18 cellular contexts compared by ENCODE assay signal in the genomic region with DNA sequence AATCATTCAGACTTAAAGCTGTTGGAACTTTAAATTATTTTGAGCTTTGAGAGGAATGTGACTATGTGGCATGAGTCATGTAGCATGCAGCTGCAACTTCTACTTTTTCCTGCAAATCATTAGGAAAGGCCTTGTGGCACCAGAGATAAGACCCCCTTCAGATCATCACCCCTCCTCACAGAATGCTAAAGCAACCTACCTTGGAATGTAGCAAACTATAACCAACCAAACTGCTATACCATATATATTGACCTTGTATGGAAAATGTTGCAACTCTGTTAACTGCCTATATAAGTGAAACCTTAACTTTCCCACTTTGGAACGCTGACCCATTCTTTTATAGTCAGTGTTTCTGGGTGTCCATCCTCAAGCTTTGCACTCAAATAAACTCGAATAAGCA. TPM values are rescaled to one million over a fixed set of nuclear protein-coding genes. Genes with fewer than 3 reads are reported as not detected.
DNase-seq lines count a peak whose midpoint lies in the region; ATAC-seq and TF ChIP-seq lines count a peak whose summit lies in the region.
"Had no signal": no experiment of that assay in that cellular context is flagged by ENCODE, and none has a peak within 500 bp of the region (broad histone marks: within the 10 kb centered on the region; RNA-seq: fewer than 3 reads in every experiment).

No MANE protein-coding gene starts in this region.

- H3K36me3 ChIP-seq in SK-N-SH (replicated peaks in 1 of 2; ENCODE audit: control insufficient read depth in 1 of 2, insufficient read depth in 2 of 2, low read length in 1 of 2) (peaks cover 0 to 23% of the 10 kb centered on the region in 2 experiments), trophoblast cell (ENCODE audit: control insufficient read depth in 1 of 2, insufficient read depth in 2 of 2, low read length in 2 of 2) (no peaks in the 10 kb centered on the region)
- H3K36me3 ChIP-seq: adrenal gland had no signal

- no peaks in the 10 kb centered on the region for H3K27me3 Mint-ChIP-seq in activated CD4-positive, alpha-beta memory T cell treated with anti-CD3 and anti-CD28 coated beads for 36 hours
- H3K27me3 Mint-ChIP-seq in stimulated activated naive CD8-positive, alpha-beta T cell treated with anti-CD3 and anti-CD28 coated beads, Interleukin-15, amount 100 ng/mL, for 72 hours = no peaks in the 10 kb centered on the region
- H3K27me3 Mint-ChIP-seq: stimulated activated naive CD8-positive, alpha-beta T cell treated with anti-CD3 and anti-CD28 coated beads, Interleukin-15, Interleukin-2, amounts not matched to agents 100 ng/mL and 50 ng/mL, for 24 hours had no signal

- in situ Hi-C loops in G401 (cut with HindIII; ENCODE audit: low sequenced_read_pairs) = no loop called here

- peaks cover 39% of the 10 kb centered on the region for H3F3A ChIP-seq in SK-N-SH (replicated peaks; ENCODE audit: insufficient read depth)

- POLR2A ChIA-PET in SK-N-SH (lab: Yijun Ruan, JAX) = no interaction called here
- POLR2A ChIA-PET in activated CD4-positive, alpha-beta memory T cell treated with anti-CD3 and anti-CD28 coated beads for 36 hours (lab: Charles Lee) = no interaction called here

- no peak overlapping the region for H4K91ac ChIP-seq in trophoblast cell (ENCODE audit: low read depth, low read length)

- H3K4me3 ChIP-seq in SK-N-SH (ENCODE audit: low read depth in 2 of 2, low read length in 1 of 2) = no peak overlapping the region
- H3K4me3 ChIP-seq in trophoblast cell (ENCODE audit: low read depth, low read length) = no peak overlapping the region
- H3K4me3 ChIP-seq: adrenal gland had no signal

- ATAC-seq in GM21423 (IDR thresholded peaks at IDR 0.05; ENCODE audit: unreplicated experiment) (no peak), HG03135 (IDR thresholded peaks at IDR 0.05; ENCODE audit: unreplicated experiment) (no peak)
- ATAC-seq in stimulated activated naive CD8-positive, alpha-beta T cell treated with anti-CD3 and anti-CD28 coated beads, Interleukin-15, amount 100 ng/mL, for 72 hours = no peak

- no peak overlapping the region for H3K4ac ChIP-seq in trophoblast cell (ENCODE audit: low read depth, low read length)

- H3K27ac Mint-ChIP-seq in activated CD4-positive, alpha-beta memory T cell treated with anti-CD3 and anti-CD28 coated beads for 36 hours = no peak overlapping the region
- H3K27ac Mint-ChIP-seq in stimulated activated naive CD8-positive, alpha-beta T cell treated with anti-CD3 and anti-CD28 coated beads, Interleukin-15, amount 100 ng/mL, for 72 hours = no peak overlapping the region
- H3K27ac Mint-ChIP-seq: CD14-positive monocyte; stimulated activated naive CD8-positive, alpha-beta T cell treated with anti-CD3 and anti-CD28 coated beads, Interleukin-15, Interleukin-2, amounts not matched to agents 100 ng/mL and 50 ng/mL, for 24 hours had no signal

- no peak overlapping the region for H2BK5ac ChIP-seq in trophoblast cell (ENCODE audit: low read depth, low read length, poor library complexity)

- H3K79me1 ChIP-seq in trophoblast cell (ENCODE audit: low read length) = peaks cover 4% of the 10 kb centered on the region

- H3K14ac ChIP-seq in trophoblast cell (ENCODE audit: low read length) = no peak overlapping the region

- H3K27me3 ChIP-seq in SK-N-SH (ENCODE audit: insufficient read depth) (no peaks in the 10 kb centered on the region), trophoblast cell (ENCODE audit: insufficient read depth, low read length) (no peaks in the 10 kb centered on the region)
- H3K27me3 ChIP-seq: adrenal gland had no signal

- peaks cover 66% of the 10 kb centered on the region for H3K79me2 ChIP-seq in SK-N-SH (ENCODE audit: insufficient read depth)
- no peaks in the 10 kb centered on the region for H3K79me2 ChIP-seq in trophoblast cell (ENCODE audit: control insufficient read depth, insufficient read depth, low read length, poor library complexity)
- H3K79me2 ChIP-seq: parathyroid adenoma had no signal

- no peaks in the 10 kb centered on the region for H3K9me2 ChIP-seq in SK-N-SH

- no peaks in the 10 kb centered on the region for H3K36me3 Mint-ChIP-seq in activated CD4-positive, alpha-beta memory T cell treated with anti-CD3 and anti-CD28 coated beads for 36 hours
- H3K36me3 Mint-ChIP-seq: CD14-positive monocyte had no signal

- no peak for TF ChIP-seq RAD21 in SK-N-SH (IDR thresholded peaks at IDR 0.05; ENCODE audit: low read length)

- H4K12ac ChIP-seq in trophoblast cell (ENCODE audit: low read depth, low read length) = no peak overlapping the region

- H3K27ac ChIP-seq in SK-N-SH (ENCODE audit: low read depth in 2 of 2, low read length in 1 of 2) = peak overlapping the region; percentile 74 to 89
- peak overlapping the region; percentile 58 for H3K27ac ChIP-seq in trophoblast cell (ENCODE audit: low read depth, low read length)
- H3K27ac ChIP-seq: adrenal gland, parathyroid adenoma had no signal

- peaks cover 8% of the 10 kb centered on the region for H3K9me3 Mint-ChIP-seq in activated CD4-positive, alpha-beta memory T cell treated with anti-CD3 and anti-CD28 coated beads for 36 hours
- peaks cover 0 to 5% of the 10 kb centered on the region in 2 donors for H3K9me3 Mint-ChIP-seq in stimulated activated naive CD8-positive, alpha-beta T cell treated with anti-CD3 and anti-CD28 coated beads, Interleukin-15, amount 100 ng/mL, for 72 hours
- H3K9me3 Mint-ChIP-seq: stimulated activated naive CD8-positive, alpha-beta T cell treated with anti-CD3 and anti-CD28 coated beads, Interleukin-15, Interleukin-2, amounts not matched to agents 100 ng/mL and 50 ng/mL, for 24 hours had no signal

- CTCF ChIA-PET in SK-N-SH (lab: Yijun Ruan, JAX) = no interaction called here
- CTCF ChIA-PET in activated CD4-positive, alpha-beta memory T cell treated with anti-CD3 and anti-CD28 coated beads for 36 hours (lab: Charles Lee) = no interaction called here

- no peak overlapping the region for H4K8ac ChIP-seq in trophoblast cell (ENCODE audit: low read depth, low read length)

- no peak overlapping the region for H2BK12ac ChIP-seq in trophoblast cell (ENCODE audit: low read length)

- WGBS in SK-N-SH (ENCODE audit: low lambda C conversion rate) = 27% methylated on average over 2 of the region's 2 CpGs
- no CpG with 5 or more reads among the region's 2 CpGs for WGBS in trophoblast cell (ENCODE audit: extremely low coverage, insufficient coverage, insufficient read length)

- no peaks in the 10 kb centered on the region for H4K20me1 ChIP-seq in SK-N-SH (ENCODE audit: insufficient read depth)

- H2AFZ ChIP-seq in SK-N-SH (ENCODE audit: low read depth) (no peak overlapping the region), trophoblast cell (ENCODE audit: insufficient read depth, low read length, poor library complexity) (no peak overlapping the region)
- H2AFZ ChIP-seq: parathyroid adenoma had no signal

- H3K9ac ChIP-seq in SK-N-SH (peak overlapping the region; percentile 57; the same call in 1 of the 2 replicates), trophoblast cell (ENCODE audit: low read length) (no peak overlapping the region)
- H3K9ac ChIP-seq: parathyroid adenoma had no signal

- peak in 1 of 2 experiments; percentile 94; a peak in 2 of 4 replicates for TF ChIP-seq EP300 in SK-N-SH (IDR thresholded peaks at IDR 0.05; ENCODE audit: borderline replicate concordance in 1 of 2, low read depth in 1 of 2, low read length in 1 of 2)

- no peaks in the 10 kb centered on the region for H3K9me3 ChIP-seq in SK-N-SH
- peaks cover 3% of the 10 kb centered on the region for H3K9me3 ChIP-seq in trophoblast cell (ENCODE audit: insufficient read depth, low read depth, low read length)
- H3K9me3 ChIP-seq: adrenal gland had no signal

- TF ChIP-seq CTCF in SK-N-SH (IDR thresholded peaks at IDR 0.05) = no peak

- peaks cover 3% of the 10 kb centered on the region for H3K4me1 Mint-ChIP-seq in activated CD4-positive, alpha-beta memory T cell treated with anti-CD3 and anti-CD28 coated beads for 36 hours (ENCODE audit: low read depth)
- H3K4me1 Mint-ChIP-seq in stimulated activated naive CD8-positive, alpha-beta T cell treated with anti-CD3 and anti-CD28 coated beads, Interleukin-15, amount 100 ng/mL, for 72 hours = no peaks in the 10 kb centered on the region

- H2AK5ac ChIP-seq in trophoblast cell (ENCODE audit: low read length) = no peak overlapping the region

- no peak overlapping the region for H3K18ac ChIP-seq in trophoblast cell (ENCODE audit: low read length)

- no peak overlapping the region for H2BK120ac ChIP-seq in trophoblast cell (ENCODE audit: insufficient read depth, low read length, poor library complexity)

- DNase-seq in G401 (ENCODE audit: low spot score) (peak; percentile 26), SK-N-SH (no peak), fibroblast of gingiva (ENCODE audit: low read depth) (peak; percentile 15), trophoblast cell (peak in 1 of 2 donors; percentile 28)
- DNase-seq in activated CD4-positive, alpha-beta memory T cell treated with anti-CD3 and anti-CD28 coated beads for 36 hours = no peak
- no peak for DNase-seq in stimulated activated naive CD8-positive, alpha-beta T cell treated with anti-CD3 and anti-CD28 coated beads, Interleukin-15, amount 100 ng/mL, for 72 hours
- DNase-seq: activated T-cell treated with anti-CD3 and anti-CD28 coated beads, Interleukin-2, amount 50 U/mL, for 1 hour; adrenal gland; effector CD8-positive, alpha-beta T cell; GF-D8; NCI-H69; SHP77 treated with DMSO at 0.1 percent for 48 hours; stimulated activated CD4-positive, alpha-beta T cell treated with anti-CD3 and anti-CD28 coated beads, Interleukin-4, amount 100 ng/mL, for 1 hour had no signal

- H3K4me2 ChIP-seq in SK-N-SH (peak overlapping the region; percentile 57), trophoblast cell (ENCODE audit: low read length) (no peak overlapping the region)

- no peak overlapping the region for H3K4me3 Mint-ChIP-seq in activated CD4-positive, alpha-beta memory T cell treated with anti-CD3 and anti-CD28 coated beads for 36 hours
- H3K4me3 Mint-ChIP-seq in stimulated activated naive CD8-positive, alpha-beta T cell treated with anti-CD3 and anti-CD28 coated beads, Interleukin-15, amount 100 ng/mL, for 72 hours = no peak overlapping the region
- H3K4me3 Mint-ChIP-seq: CD14-positive monocyte; stimulated activated naive CD8-positive, alpha-beta T cell treated with anti-CD3 and anti-CD28 coated beads, Interleukin-15, Interleukin-2, amounts not matched to agents 100 ng/mL and 50 ng/mL, for 24 hours had no signal

- H3K4me1 ChIP-seq in SK-N-SH (ENCODE audit: control insufficient read depth in 1 of 2, insufficient read depth in 2 of 2, low read depth in 1 of 2, low read length in 1 of 2) (peaks cover 0 to 40% of the 10 kb centered on the region in 2 experiments), trophoblast cell (ENCODE audit: control insufficient read depth in 1 of 2, insufficient read depth in 2 of 2, low read length in 2 of 2) (no peaks in the 10 kb centered on the region)
- H3K4me1 ChIP-seq: adrenal gland, parathyroid adenoma had no signal

- H3K23ac ChIP-seq in trophoblast cell (ENCODE audit: low read length) = no peak overlapping the region

- intact Hi-C loops in activated CD4-positive, alpha-beta memory T cell treated with anti-CD3 and anti-CD28 coated beads for 36 hours (cut with micrococcal nuclease) = no loop called here

RNA-seq across cellular contexts. Expression of a gene that starts 32.0 kb away (rescaled TPM):
- total RNA-seq in G401 (2014; rRNA removed; shearing (Covaris generic)) = not detected in 2 replicates
- not detected in 2 replicates for polyA plus RNA-seq in SK-N-SH (2012; rRNA removed)
- not detected in 2 replicates for polyA plus RNA-seq in SK-N-SH (2012; cell fraction: cytosol; rRNA removed)
- polyA plus RNA-seq in SK-N-SH (2012; cell fraction: nucleus; rRNA removed) = not detected in 2 replicates
- not detected in 2 replicates for polyA plus RNA-seq in trophoblast cell (2013)
- not detected for total RNA-seq in activated CD4-positive, alpha-beta memory T cell treated with anti-CD3 and anti-CD28 coated beads for 36 hours
- total RNA-seq: adrenal gland had no signal
- polyA plus RNA-seq: adrenal gland, CD14-positive monocyte had no signal

Comparison
In these comparisons a context has a peak if more than half of its experiments do, and no peak if none do; other contexts are left out.
1. DNase-seq: peak in G401 (single experiment) and fibroblast of gingiva (single experiment); none in SK-N-SH (single experiment), activated CD4-positive, alpha-beta memory T cell treated with anti-CD3 and anti-CD28 coated beads for 36 hours (single experiment) and stimulated activated naive CD8-positive, alpha-beta T cell treated with anti-CD3 and anti-CD28 coated beads, Interleukin-15, amount 100 ng/mL, for 72 hours (0 of 2).